Comparison of ENCODE assay signal across 9 cellular contexts in the genomic region with DNA sequence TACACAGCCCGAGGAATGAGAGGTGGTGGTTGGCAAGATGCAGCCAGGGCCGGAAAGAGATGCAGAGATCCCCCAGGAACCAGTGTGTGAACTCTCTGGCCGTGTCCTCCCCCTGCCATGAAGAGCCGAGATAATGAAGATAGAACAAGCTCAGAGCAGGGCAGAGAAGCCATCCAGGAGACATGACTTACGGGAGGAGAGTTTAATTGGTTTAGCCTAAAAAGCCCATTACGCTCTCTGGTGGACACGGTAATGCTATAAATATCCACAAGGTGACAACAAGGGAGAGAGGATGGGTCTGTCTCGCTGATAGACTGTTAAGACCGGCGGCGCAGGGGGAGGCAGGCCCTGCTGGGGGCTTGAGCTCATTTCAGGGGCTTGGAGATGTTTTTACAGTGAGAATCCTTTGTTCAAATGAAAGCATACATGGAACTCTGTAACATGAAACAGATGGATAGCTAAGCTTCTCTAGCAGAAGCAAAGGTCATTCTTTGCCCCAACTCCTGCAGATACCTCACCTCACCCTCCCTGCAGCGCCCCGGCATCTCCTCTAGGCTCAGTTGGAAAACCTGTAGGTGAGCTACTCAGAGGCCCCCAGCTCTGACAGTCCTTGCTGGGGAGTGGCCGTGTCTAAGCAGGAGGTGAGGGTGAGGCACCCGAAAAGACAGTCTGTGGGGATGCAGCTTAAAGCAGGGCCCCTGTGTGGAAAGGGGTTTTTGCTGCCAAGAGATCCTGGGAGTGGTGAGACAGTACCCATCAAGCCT. TPM values are rescaled to one million over a fixed set of nuclear protein-coding genes. Genes with fewer than 3 reads are reported as not detected.
DNase-seq lines count a peak whose midpoint lies in the region; ATAC-seq, FAIRE-seq and TF ChIP-seq lines count a peak whose summit lies in the region.
"Had no signal": no experiment of that assay in that cellular context is flagged by ENCODE, and none has a peak within 500 bp of the region (broad histone marks: within the 10 kb centered on the region; RNA-seq: fewer than 3 reads in every experiment).

No MANE protein-coding gene starts in this region.

- in situ Hi-C loops in mammary epithelial cell (cut with MboI; ENCODE audit: low sequenced_read_pairs in 2 of 2) (loop anchor here in 1 of 2 donors (5.0 to 25.0 kb wide), 2 partner anchors 36 to 396 kb away; no protein-coding TSS in a partner anchor), K562 (cut with MboI) (loop anchor here (5.0 to 25.0 kb wide), 2 partner anchors 141 to 396 kb away; no protein-coding TSS in a partner anchor)

- peak; percentile 15 for FAIRE-seq in K562 (lab: Jason Lieb, UNC)

- H3K27me3 Mint-ChIP-seq in MCF 10A (ENCODE audit: insufficient read depth, unreplicated experiment) (peaks cover 16% of the 10 kb centered on the region), type B pancreatic cell (peaks cover 9% of the 10 kb centered on the region)

- H3K9ac ChIP-seq in mammary epithelial cell (ENCODE audit: insufficient read depth, low read length), result no peak overlapping the region
- no peak overlapping the region for H3K9ac ChIP-seq in K562 (ENCODE audit: insufficient read depth in 1 of 2, low read depth in 2 of 2, low read length in 2 of 2)

- intact Hi-C loops in mammary epithelial cell (cut with micrococcal nuclease), result loop anchor here (1.0 to 2.0 kb wide), 6 partner anchors 24 to 394 kb away; no protein-coding TSS in a partner anchor
- intact Hi-C loops in MCF 10A (cut with micrococcal nuclease), result loop anchor here (1.0 to 2.0 kb wide), 4 partner anchors 46 to 394 kb away; no protein-coding TSS in a partner anchor
- intact Hi-C loops in K562 (cut with micrococcal nuclease), result loop anchor here (1.0 to 10.0 kb wide), 3 partner anchors 66 to 394 kb away; no protein-coding TSS in a partner anchor
- intact Hi-C loops in left lung (cut with DNase I), result no loop called here

- H3K4me2 ChIP-seq in mammary epithelial cell (ENCODE audit: insufficient read depth, low read depth, low read length) (no peak overlapping the region), K562 (ENCODE audit: insufficient read depth, low read length) (no peak overlapping the region)

- TF ChIP-seq RAD21 in K562 (CRISPR knock-in tag; conservative IDR thresholded peaks at IDR 0.05 in 1 of 2, IDR thresholded peaks at IDR 0.05 in 1 of 2), result peak in 1 of 2 experiments; percentile 45; a peak in 2 of 4 replicates

- H3K4me3 ChIP-seq in mammary epithelial cell (replicated peaks in 1 of 3; ENCODE audit: insufficient read depth in 1 of 3, low read depth in 2 of 3, low read length in 3 of 3) (no peak overlapping the region), K562 (no peak overlapping the region), left lung (no peak overlapping the region)

- dilution Hi-C loops in mammary epithelial cell (cut with HindIII; ENCODE audit: low sequenced_read_pairs), result loop anchor here (5.0 kb wide), 1 partner anchor 66 kb away; no protein-coding TSS in a partner anchor

- H3K9me1 ChIP-seq in K562 (ENCODE audit: control insufficient read depth, insufficient read depth, low read length), result no peaks in the 10 kb centered on the region

- H3K9me3 ChIP-seq in mammary epithelial cell (replicated peaks; ENCODE audit: insufficient read depth, low read length), result peaks cover 2% of the 10 kb centered on the region
- no peaks in the 10 kb centered on the region for H3K9me3 ChIP-seq in K562 (replicated peaks; ENCODE audit: control insufficient read depth, insufficient read depth, low read depth, low read length)
- no peaks in the 10 kb centered on the region for H3K9me3 ChIP-seq in left lung

- no peaks in the 10 kb centered on the region for H3K9me3 Mint-ChIP-seq in MCF 10A (ENCODE audit: unreplicated experiment)
- H3K9me3 Mint-ChIP-seq in type B pancreatic cell, result no peaks in the 10 kb centered on the region

- no peak overlapping the region for H3K27ac Mint-ChIP-seq in MCF 10A (ENCODE audit: low read depth, unreplicated experiment)
- peak overlapping the region; percentile 61 for H3K27ac Mint-ChIP-seq in type B pancreatic cell

- peak; percentile 81 for ATAC-seq in K562
- ATAC-seq in left lung, result peak; percentile 5
- no peak for ATAC-seq in GM18873 (IDR thresholded peaks at IDR 0.05; ENCODE audit: low FRiP score, unreplicated experiment)
- no peak for ATAC-seq in GM18867 (IDR thresholded peaks at IDR 0.05; ENCODE audit: unreplicated experiment)
- no peak for ATAC-seq in HG02840 (IDR thresholded peaks at IDR 0.05; ENCODE audit: low FRiP score, unreplicated experiment)

- BruUV-seq in mammary epithelial cell (replicated peaks; lab: Mats Ljungman, UMichigan), result no TSS peak
- BruUV-seq in MCF 10A (replicated peaks; lab: Mats Ljungman, UMichigan), result no TSS peak
- BruUV-seq in K562 (replicated peaks; lab: Mats Ljungman, UMichigan), result no TSS peak

- no peaks in the 10 kb centered on the region for H4K20me1 ChIP-seq in mammary epithelial cell (ENCODE audit: insufficient read depth, low read length)
- peaks cover 3% of the 10 kb centered on the region; the same call in 1 of the 2 replicates for H4K20me1 ChIP-seq in K562 (replicated peaks; ENCODE audit: control insufficient read depth, insufficient read depth, low read length)

- H3K4me1 ChIP-seq in mammary epithelial cell (ENCODE audit: insufficient read depth, low read length) (peaks cover 7% of the 10 kb centered on the region), K562 (replicated peaks in 1 of 2; ENCODE audit: control insufficient read depth in 2 of 2, insufficient read depth in 2 of 2, low read length in 2 of 2) (no peaks in the 10 kb centered on the region; a peak in 2 of 5 replicates), left lung (peaks cover 3 to 5% of the 10 kb centered on the region in 2 donors)

- no peak for DNase-seq in mammary epithelial cell
- DNase-seq in MCF 10A (ENCODE audit: unreplicated experiment), result no peak
- DNase-seq in K562 (ENCODE audit: extremely low read depth in 1 of 4, low spot score in 3 of 4), result peak in 2 of 4 experiments; percentile 14 to 15
- DNase-seq in left lung, result no peak
- no peak for DNase-seq in type B pancreatic cell (ENCODE audit: extremely low spot score, unreplicated experiment)

- H3K36me3 Mint-ChIP-seq in MCF 10A (ENCODE audit: insufficient read depth, unreplicated experiment) (no peaks in the 10 kb centered on the region), type B pancreatic cell (no peaks in the 10 kb centered on the region)

- TF ChIP-seq POLR2A in K562 (conservative IDR thresholded peaks at IDR 0.05), result no peak

- peak overlapping the region; percentile 54 for H2AFZ ChIP-seq in mammary epithelial cell (ENCODE audit: low read depth, low read length)
- H2AFZ ChIP-seq in K562 (ENCODE audit: low read depth, low read length), result no peak overlapping the region

- no peak overlapping the region for H3K27ac ChIP-seq in mammary epithelial cell (ENCODE audit: insufficient read depth, low read depth, low read length)
- no peak overlapping the region for H3K27ac ChIP-seq in K562 (ENCODE audit: extremely low read depth, low read depth, low read length)
- H3K27ac ChIP-seq in left lung, result no peak overlapping the region

- POLR2A ChIA-PET in MCF 10A (lab: Yijun Ruan, JAX), result interaction anchor here (1.1 to 1.6 kb wide), 3 partner anchors 12 to 73 kb away, joined by 3 to 6 read pairs (median 5); no protein-coding TSS in a partner anchor
- POLR2A ChIA-PET in K562 (lab: Yijun Ruan, JAX), result interaction anchor here (1.4 kb wide), 2 partner anchors 45 to 138 kb away, joined by 5 to 8 read pairs; no protein-coding TSS in a partner anchor

- H3K27me3 ChIP-seq in mammary epithelial cell (ENCODE audit: insufficient read depth, low read length), result no peaks in the 10 kb centered on the region
- H3K27me3 ChIP-seq in K562 (ENCODE audit: control insufficient read depth in 2 of 2, insufficient read depth in 2 of 2, low read length in 2 of 2), result peaks cover 2 to 33% of the 10 kb centered on the region in 2 experiments; a peak in 2 of 5 replicates
- H3K27me3 ChIP-seq in left lung, result peaks cover 0 to 14% of the 10 kb centered on the region in 2 donors

- WGBS in mammary epithelial cell (ENCODE audit: low coverage, missing lambda C conversion rate), result 78% methylated on average over 15 of the region's 15 CpGs
- WGBS in K562 (ENCODE audit: insufficient coverage, low coverage, missing lambda C conversion rate), result 7% methylated on average over 15 of the region's 15 CpGs

- TF ChIP-seq CTCF in mammary epithelial cell (conservative IDR thresholded peaks at IDR 0.05 in 1 of 2, IDR thresholded peaks at IDR 0.05 in 1 of 2; ENCODE audit: extremely low read depth in 1 of 2, insufficient read depth in 1 of 2, low read depth in 1 of 2, low read length in 2 of 2) (no peak), MCF 10A (IDR thresholded peaks at IDR 0.05; ENCODE audit: unreplicated experiment) (no peak), K562 (IDR thresholded peaks at IDR 0.05 in 2 of 3, conservative IDR thresholded peaks at IDR 0.05 in 1 of 3; ENCODE audit: insufficient read depth in 2 of 3, low read depth in 1 of 3, low read length in 3 of 3) (peak in 2 of 3 experiments; percentile 6 to 26; a peak in 3 of 6 replicates), left lung (IDR thresholded peaks at IDR 0.05) (no peak), type B pancreatic cell (conservative IDR thresholded peaks at IDR 0.05) (no peak)

- no peaks in the 10 kb centered on the region for H3K4me1 Mint-ChIP-seq in MCF 10A (ENCODE audit: insufficient read depth, unreplicated experiment)
- H3K4me1 Mint-ChIP-seq in type B pancreatic cell (ENCODE audit: unreplicated experiment), result peaks cover 19% of the 10 kb centered on the region

- H3K4me3 Mint-ChIP-seq in MCF 10A (ENCODE audit: unreplicated experiment), result no peak overlapping the region
- peak overlapping the region; percentile 77 for H3K4me3 Mint-ChIP-seq in type B pancreatic cell

- H3K36me3 ChIP-seq in mammary epithelial cell (ENCODE audit: insufficient read depth, low read length) (no peaks in the 10 kb centered on the region), K562 (ENCODE audit: control insufficient read depth, insufficient read depth, low read length) (no peaks in the 10 kb centered on the region), left lung (no peaks in the 10 kb centered on the region)

- H3K79me2 ChIP-seq in mammary epithelial cell (ENCODE audit: insufficient read depth, low read length), result no peaks in the 10 kb centered on the region
- H3K79me2 ChIP-seq in K562 (ENCODE audit: control insufficient read depth, insufficient read depth, low read length), result no peaks in the 10 kb centered on the region

- no peak for TF ChIP-seq EP300 in K562 (IDR thresholded peaks at IDR 0.05; ENCODE audit: low read length)

- CTCF ChIA-PET in mammary epithelial cell (lab: Charles Lee; ENCODE audit: low non-redundant PET) (interaction anchor here (0.6 to 1.4 kb wide), 3 partner anchors 12 to 138 kb away, joined by 3 to 8 read pairs (median 3); no protein-coding TSS in a partner anchor), MCF 10A (lab: Yijun Ruan, JAX) (interaction anchor here (0.5 to 3.4 kb wide), 36 partner anchors 9 to 938 kb away, joined by 3 to 93 read pairs (median 4); a partner anchor contains a TSS), K562 (lab: Yijun Ruan, JAX; ENCODE audit: low intra/inter-chr PET ratio) (no interaction called here)

RNA-seq across cellular contexts. Expression of a gene that starts 40.8 kb away (rescaled TPM):
- total RNA-seq in mammary epithelial cell (10 to 100 TPM in 1 of 2 donors, not detected in 1; 26.5 TPM), MCF 10A (2022) (not detected in 2 replicates), K562 (2014; rRNA removed) (0.04 and 0.09 TPM in 2 replicates), K562 (2014; rRNA removed; fragmentation: Illumina TruSeq; extraction: Trizol) (0.06 TPM in 1 of 2 replicates, not detected in the other), K562 (2015; rRNA removed; fragmentation: Illumina TruSeq; extraction: Trizol) (not detected in 2 replicates), K562 (2021) (0.04 and 0.13 TPM in 2 replicates), left lung (1 to 10 TPM; 2.5 to 5.4 TPM), type B pancreatic cell (ENCODE audit: low replicate concordance) (40.5 and 59.4 TPM in 2 replicates)
- polyA plus RNA-seq in mammary epithelial cell (not detected), K562 (2011; rRNA removed) (0.35 and 0.39 TPM in 2 replicates), K562 (2014; fragmentation: Illumina TruSeq; extraction: Trizol) (0.03 and 0.04 TPM in 2 replicates), K562 (2014; fragmentation: Nextera tagmentation; extraction: Ambion mirVana) (under 1 TPM in 1 of 2 experiments, not detected in 1; 0.04 TPM), K562 (2014; rRNA removed) (0.05 and 0.07 TPM in 2 replicates)
- polyA minus RNA-seq in mammary epithelial cell, result not detected
- 0.35 and 1.1 TPM in 2 replicates for total RNA-seq in K562 (2011; cell fraction: chromatin; rRNA removed; ENCODE audit: low replicate concordance)
- total RNA-seq in K562 (2011; cell fraction: nucleolus; rRNA removed), result 0.92 and 1.2 TPM in 2 replicates
- 0.53 and 0.95 TPM in 2 replicates for total RNA-seq in K562 (2011; cell fraction: nucleoplasm; rRNA removed)
- 0.47 and 0.58 TPM in 2 replicates for polyA plus RNA-seq in K562 (2011; cell fraction: cytosol; rRNA removed)
- polyA plus RNA-seq in K562 (2011; cell fraction: nucleus; rRNA removed), result 0.76 and 1.2 TPM in 2 replicates
- polyA plus RNA-seq in K562 (2012), result 0.16 and 0.83 TPM in 2 replicates
- 0.21 and 0.24 TPM in 2 replicates for polyA minus RNA-seq in K562 (2011; rRNA and poly(A)+ RNA removed)
- polyA minus RNA-seq in K562 (2011; cell fraction: cytosol; rRNA and poly(A)+ RNA removed), result 0.48 TPM in 1 of 2 replicates, not detected in the other
- 0.22 and 0.27 TPM in 2 replicates for polyA minus RNA-seq in K562 (2011; cell fraction: nucleus; rRNA and poly(A)+ RNA removed)
- total RNA-seq: activated CD8-positive, alpha-beta memory T cell treated with anti-CD3 and anti-CD28 coated beads for 36 hours had no signal

Comparison
In these comparisons a context has a peak if more than half of its experiments do, and no peak if none do; other contexts are left out.
1. CTCF ChIP-seq: peak in K562 (2 of 3); none in mammary epithelial cell (0 of 2), MCF 10A (single experiment), left lung (0 of 2) and type B pancreatic cell (single experiment).
2. ATAC-seq: peak in K562 (single experiment) and left lung (single experiment); none in GM18873 (single experiment), GM18867 (single experiment) and HG02840 (single experiment).
3. intact Hi-C loops: an anchor here in mammary epithelial cell (1.0 to 2.0 kb wide), MCF 10A (1.0 to 2.0 kb wide) and K562 (1.0 to 10.0 kb wide); none called in left lung.